ENCODE assay signal across 1 cellular context in genomic region chr4:112279025-112279881, GRCh38.
TF ChIP-seq lines count a peak whose summit lies in the region.

No MANE protein-coding gene starts in this region.

TF ChIP-seq in GM12878, 131 proteins besides CTCF, POLR2A, EP300 and RAD21 (continued from another document and continues in another):
- TF ChIP-seq ZBTB4 (CRISPR knock-in tag; IDR thresholded peaks at IDR 0.05), result 0 out of 2 replicates have a peak, but pooled peaks have one; percentile 50
- TF ChIP-seq, protein P1, sequence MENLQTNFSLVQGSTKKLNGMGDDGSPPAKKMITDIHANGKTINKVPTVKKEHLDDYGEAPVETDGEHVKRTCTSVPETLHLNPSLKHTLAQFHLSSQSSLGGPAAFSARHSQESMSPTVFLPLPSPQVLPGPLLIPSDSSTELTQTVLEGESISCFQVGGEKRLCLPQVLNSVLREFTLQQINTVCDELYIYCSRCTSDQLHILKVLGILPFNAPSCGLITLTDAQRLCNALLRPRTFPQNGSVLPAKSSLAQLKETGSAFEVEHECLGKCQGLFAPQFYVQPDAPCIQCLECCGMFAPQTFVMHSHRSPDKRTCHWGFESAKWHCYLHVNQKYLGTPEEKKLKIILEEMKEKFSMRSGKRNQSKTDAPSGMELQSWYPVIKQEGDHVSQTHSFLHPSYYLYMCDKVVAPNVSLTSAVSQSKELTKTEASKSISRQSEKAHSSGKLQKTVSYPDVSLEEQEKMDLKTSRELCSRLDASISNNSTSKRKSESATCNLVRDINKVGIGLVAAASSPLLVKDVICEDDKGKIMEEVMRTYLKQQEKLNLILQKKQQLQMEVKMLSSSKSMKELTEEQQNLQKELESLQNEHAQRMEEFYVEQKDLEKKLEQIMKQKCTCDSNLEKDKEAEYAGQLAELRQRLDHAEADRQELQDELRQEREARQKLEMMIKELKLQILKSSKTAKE (IDR thresholded peaks at IDR 0.05; ENCODE audit: low read depth, poor library complexity, severe bottlenecking), result peak; percentile 87
- peak; percentile 96 for TF ChIP-seq MEF2B (IDR thresholded peaks at IDR 0.05; ENCODE audit: partially characterized antibody, poor library complexity, severe bottlenecking)
- peak; percentile 60; the same call in 1 of the 2 replicates for TF ChIP-seq NKRF (conservative IDR thresholded peaks at IDR 0.05)
- TF ChIP-seq POLR2AphosphoS2 (IDR thresholded peaks at IDR 0.05; ENCODE audit: low read depth, low read length), result no peak
- peak; percentile 37 for TF ChIP-seq BMI1 (IDR thresholded peaks at IDR 0.05; ENCODE audit: borderline replicate concordance)
- TF ChIP-seq GATAD2B (conservative IDR thresholded peaks at IDR 0.05; ENCODE audit: low read depth), result 0 out of 2 replicates have a peak, but pooled peaks have one; percentile 16
- TF ChIP-seq RELB (IDR thresholded peaks at IDR 0.05; ENCODE audit: low read depth), result peak; percentile 82; the same call in 1 of the 2 replicates
- peak; percentile 55 for TF ChIP-seq JUNB (IDR thresholded peaks at IDR 0.05)
- TF ChIP-seq BCL11A (IDR thresholded peaks at IDR 0.05; ENCODE audit: low read depth, low read length), result peak; percentile 75
- peak; percentile 92 for TF ChIP-seq ZNF384 (IDR thresholded peaks at IDR 0.05; ENCODE audit: borderline replicate concordance, low read depth, low read length)
- TF ChIP-seq ZNF217 (IDR thresholded peaks at IDR 0.05), result peak; percentile 69; the same call in 1 of the 2 replicates
- TF ChIP-seq CBX3 (IDR thresholded peaks at IDR 0.05; ENCODE audit: borderline replicate concordance, low read depth), result no peak
- peak; percentile 66 for TF ChIP-seq POLR2AphosphoS5 (IDR thresholded peaks at IDR 0.05; ENCODE audit: low read length)
- peak; percentile 97 for TF ChIP-seq NR2F1 (conservative IDR thresholded peaks at IDR 0.05)
- TF ChIP-seq PBX3 (IDR thresholded peaks at IDR 0.05; ENCODE audit: insufficient replicate concordance, low read depth, low read length), result no peak
- TF ChIP-seq MEF2A (IDR thresholded peaks at IDR 0.05; ENCODE audit: insufficient read depth, low read depth, low read length), result peak; percentile 98
- TF ChIP-seq E4F1 (IDR thresholded peaks at IDR 0.05; ENCODE audit: borderline replicate concordance, partially characterized antibody), result no peak
- TF ChIP-seq IRF5 (IDR thresholded peaks at IDR 0.05; ENCODE audit: borderline replicate concordance), result no peak
- TF ChIP-seq, protein P2, sequence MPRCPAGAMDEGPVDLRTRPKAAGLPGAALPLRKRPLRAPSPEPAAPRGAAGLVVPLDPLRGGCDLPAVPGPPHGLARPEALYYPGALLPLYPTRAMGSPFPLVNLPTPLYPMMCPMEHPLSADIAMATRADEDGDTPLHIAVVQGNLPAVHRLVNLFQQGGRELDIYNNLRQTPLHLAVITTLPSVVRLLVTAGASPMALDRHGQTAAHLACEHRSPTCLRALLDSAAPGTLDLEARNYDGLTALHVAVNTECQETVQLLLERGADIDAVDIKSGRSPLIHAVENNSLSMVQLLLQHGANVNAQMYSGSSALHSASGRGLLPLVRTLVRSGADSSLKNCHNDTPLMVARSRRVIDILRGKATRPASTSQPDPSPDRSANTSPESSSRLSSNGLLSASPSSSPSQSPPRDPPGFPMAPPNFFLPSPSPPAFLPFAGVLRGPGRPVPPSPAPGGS (IDR thresholded peaks at IDR 0.05; ENCODE audit: borderline replicate concordance, insufficient read depth, low read depth, low read length, poor library complexity, severe bottlenecking), result peak; percentile 75
- TF ChIP-seq CBFB (IDR thresholded peaks at IDR 0.05; ENCODE audit: low read depth), result peak; percentile 6; the same call in 1 of the 2 replicates
- peak; percentile 43; the same call in 1 of the 2 replicates for TF ChIP-seq CREM (IDR thresholded peaks at IDR 0.05; ENCODE audit: low read depth)
- TF ChIP-seq, protein P3, sequence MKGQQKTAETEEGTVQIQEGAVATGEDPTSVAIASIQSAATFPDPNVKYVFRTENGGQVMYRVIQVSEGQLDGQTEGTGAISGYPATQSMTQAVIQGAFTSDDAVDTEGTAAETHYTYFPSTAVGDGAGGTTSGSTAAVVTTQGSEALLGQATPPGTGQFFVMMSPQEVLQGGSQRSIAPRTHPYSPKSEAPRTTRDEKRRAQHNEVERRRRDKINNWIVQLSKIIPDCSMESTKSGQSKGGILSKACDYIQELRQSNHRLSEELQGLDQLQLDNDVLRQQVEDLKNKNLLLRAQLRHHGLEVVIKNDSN (IDR thresholded peaks at IDR 0.05; ENCODE audit: borderline replicate concordance, extremely low read length, insufficient read depth, low read depth, low read length), result no peak
- TF ChIP-seq SMC3 (IDR thresholded peaks at IDR 0.05; ENCODE audit: borderline replicate concordance, low read length), result no peak
- TF ChIP-seq TCF12 (IDR thresholded peaks at IDR 0.05; ENCODE audit: low read depth, low read length), result 0 out of 2 replicates have a peak, but pooled peaks have one; percentile 24
- peak; percentile 70 to 77 for TF ChIP-seq IKZF2 (IDR thresholded peaks at IDR 0.05)
- no peak for TF ChIP-seq HSF1 (IDR thresholded peaks at IDR 0.05; ENCODE audit: low read depth, low read length)
- TF ChIP-seq POU2F2 (IDR thresholded peaks at IDR 0.05; ENCODE audit: borderline replicate concordance, low read depth, low read length), result 0 out of 3 replicates have a peak, but pooled peaks have one; percentile 53
- peak; percentile 85; the same call in 1 of the 2 replicates for TF ChIP-seq MYB (IDR thresholded peaks at IDR 0.05; ENCODE audit: borderline replicate concordance, low read depth, low read length)
- peak; percentile 69 for TF ChIP-seq ATF7 (IDR thresholded peaks at IDR 0.05; ENCODE audit: low read depth)
- peak; percentile 75 for TF ChIP-seq MLLT1 (IDR thresholded peaks at IDR 0.05)
- TF ChIP-seq YY1 (IDR thresholded peaks at IDR 0.05; ENCODE audit: low read depth, low read length), result 0 out of 2 replicates have a peak, but pooled peaks have one; percentile 44
- TF ChIP-seq, protein P4, sequence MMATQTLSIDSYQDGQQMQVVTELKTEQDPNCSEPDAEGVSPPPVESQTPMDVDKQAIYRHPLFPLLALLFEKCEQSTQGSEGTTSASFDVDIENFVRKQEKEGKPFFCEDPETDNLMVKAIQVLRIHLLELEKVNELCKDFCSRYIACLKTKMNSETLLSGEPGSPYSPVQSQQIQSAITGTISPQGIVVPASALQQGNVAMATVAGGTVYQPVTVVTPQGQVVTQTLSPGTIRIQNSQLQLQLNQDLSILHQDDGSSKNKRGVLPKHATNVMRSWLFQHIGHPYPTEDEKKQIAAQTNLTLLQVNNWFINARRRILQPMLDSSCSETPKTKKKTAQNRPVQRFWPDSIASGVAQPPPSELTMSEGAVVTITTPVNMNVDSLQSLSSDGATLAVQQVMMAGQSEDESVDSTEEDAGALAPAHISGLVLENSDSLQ (IDR thresholded peaks at IDR 0.05), result peak; percentile 58; the same call in 1 of the 2 replicates
